24 cellular contexts compared by ENCODE assay signal in genomic region chr1:109907190-109907774, GRCh38. TPM values are rescaled to one million over a fixed set of nuclear protein-coding genes. Genes with fewer than 3 reads are reported as not detected.
DNase-seq lines count a peak whose midpoint lies in the region; ATAC-seq and TF ChIP-seq lines count a peak whose summit lies in the region.
"Had no signal": no experiment of that assay in that cellular context is flagged by ENCODE, and none has a peak within 500 bp of the region (broad histone marks: within the 10 kb centered on the region; RNA-seq: fewer than 3 reads in every experiment).

No MANE protein-coding gene starts in this region.

- no peaks in the 10 kb centered on the region for H3K9me3 Mint-ChIP-seq in T-helper 1 cell treated with Interleukin-12 subunit alpha and Interleukin-12 subunit beta and Interleukin-4 antibody, amounts not matched to agents 30 μg/mL and 1 μg/mL, for 36 hours
- H3K9me3 Mint-ChIP-seq in CD4-positive, alpha-beta memory T cell: no peaks in the 10 kb centered on the region
- H3K9me3 Mint-ChIP-seq in activated CD4-positive, alpha-beta memory T cell treated with anti-CD3 and anti-CD28 coated beads, Interleukin-2, amount 10 ng/mL, durations not matched to agents 7 days and 5 days: no peaks in the 10 kb centered on the region
- H3K9me3 Mint-ChIP-seq in naive B cell: no peaks in the 10 kb centered on the region
- H3K9me3 Mint-ChIP-seq: type B pancreatic cell had no signal

- H3K36me3 ChIP-seq in CD4-positive, alpha-beta memory T cell (ENCODE audit: insufficient read depth, low read length): no peaks in the 10 kb centered on the region
- no peaks in the 10 kb centered on the region for H3K36me3 ChIP-seq in smooth muscle cell (ENCODE audit: low read depth)
- H3K36me3 ChIP-seq: heart left ventricle, left ventricle myocardium inferior, stomach had no signal

- peak overlapping the region; percentile 86 for H3K27ac Mint-ChIP-seq in T-helper 1 cell treated with Interleukin-12 subunit alpha and Interleukin-12 subunit beta and Interleukin-4 antibody, amounts not matched to agents 30 μg/mL and 1 μg/mL, for 36 hours
- peak overlapping the region; percentile 32 to 99 (median 88) for H3K27ac Mint-ChIP-seq in CD4-positive, alpha-beta memory T cell
- H3K27ac Mint-ChIP-seq in activated CD4-positive, alpha-beta memory T cell treated with anti-CD3 and anti-CD28 coated beads, Interleukin-2, amount 10 ng/mL, durations not matched to agents 7 days and 5 days: peak overlapping the region; percentile 95
- H3K27ac Mint-ChIP-seq in naive B cell: peak overlapping the region in 5 of 6 donors; percentile 5 to 89 (median 73)
- H3K27ac Mint-ChIP-seq: type B pancreatic cell had no signal

- H3K4me3 Mint-ChIP-seq in T-helper 1 cell treated with Interleukin-12 subunit alpha and Interleukin-12 subunit beta and Interleukin-4 antibody, amounts not matched to agents 30 μg/mL and 1 μg/mL, for 36 hours: peak overlapping the region; percentile 55
- peak overlapping the region in 7 of 8 donors; percentile 29 to 86 (median 46) for H3K4me3 Mint-ChIP-seq in CD4-positive, alpha-beta memory T cell
- H3K4me3 Mint-ChIP-seq in activated CD4-positive, alpha-beta memory T cell treated with anti-CD3 and anti-CD28 coated beads, Interleukin-2, amount 10 ng/mL, durations not matched to agents 7 days and 5 days: no peak overlapping the region
- no peak overlapping the region for H3K4me3 Mint-ChIP-seq in naive B cell
- H3K4me3 Mint-ChIP-seq: type B pancreatic cell had no signal

- no peaks in the 10 kb centered on the region for H3K27me3 ChIP-seq in CD4-positive, alpha-beta memory T cell (ENCODE audit: insufficient read depth, low read length)
- no peaks in the 10 kb centered on the region for H3K27me3 ChIP-seq in smooth muscle cell (ENCODE audit: low read depth)
- H3K27me3 ChIP-seq: stomach had no signal

- WGBS in smooth muscle cell (ENCODE audit: low lambda C conversion rate): 100% methylated on average over 1 of the region's 1 CpG

- H3K4me2 ChIP-seq in smooth muscle cell: no peak overlapping the region

- POLR2A ChIA-PET in CD4-positive, alpha-beta memory T cell (lab: Charles Lee; ENCODE audit: partially characterized antibody): interaction anchor here (1.5 to 5.8 kb wide), 4 partner anchors 102 to 359 kb away, joined by 4 to 48 read pairs (median 14); partner anchors contain the start of gene GNAI3
- POLR2A ChIA-PET in activated CD4-positive, alpha-beta memory T cell treated with anti-CD3 and anti-CD28 coated beads, Interleukin-2, amount 10 ng/mL, durations not matched to agents 7 days and 5 days (lab: Charles Lee): interaction anchor here (1.0 to 8.0 kb wide), 11 partner anchors 9 to 359 kb away, joined by 3 to 62 read pairs (median 4); partner anchors contain the start of genes AHCYL1 and GNAI3

- peaks cover 57% of the 10 kb centered on the region for H3K4me1 ChIP-seq in CD4-positive, alpha-beta memory T cell (ENCODE audit: insufficient read depth, low read length)
- H3K4me1 ChIP-seq in smooth muscle cell (ENCODE audit: low read depth): peaks cover 5% of the 10 kb centered on the region

- no peak for TF ChIP-seq CTCF in smooth muscle cell (IDR thresholded peaks at IDR 0.05; ENCODE audit: borderline replicate concordance, insufficient read depth, poor library complexity, severe bottlenecking)

- H3K4me1 Mint-ChIP-seq in T-helper 1 cell treated with Interleukin-12 subunit alpha and Interleukin-12 subunit beta and Interleukin-4 antibody, amounts not matched to agents 30 μg/mL and 1 μg/mL, for 36 hours (ENCODE audit: low read depth): peaks cover 54% of the 10 kb centered on the region
- peaks cover 37 to 69% (median 52%) of the 10 kb centered on the region in 4 donors for H3K4me1 Mint-ChIP-seq in CD4-positive, alpha-beta memory T cell
- H3K4me1 Mint-ChIP-seq in activated CD4-positive, alpha-beta memory T cell treated with anti-CD3 and anti-CD28 coated beads, Interleukin-2, amount 10 ng/mL, durations not matched to agents 7 days and 5 days: peaks cover 63% of the 10 kb centered on the region
- H3K4me1 Mint-ChIP-seq in naive B cell: peaks cover 28 to 42% (median 30%) of the 10 kb centered on the region in 3 donors

- no peaks in the 10 kb centered on the region for H3F3A ChIP-seq in smooth muscle cell (ENCODE audit: low read depth)

- peaks cover 12% of the 10 kb centered on the region for H3K79me2 ChIP-seq in smooth muscle cell (ENCODE audit: low read depth)

- DNase-seq in T-helper 1 cell (no peak), naive B cell (no peak), smooth muscle cell (lab: John Stamatoyannopoulos, UW; ENCODE audit: unreplicated experiment) (no peak), DMS53 (lab: John Stamatoyannopoulos, UW) (no peak), NCI-H2107 treated with DMSO at 0.1 percent for 48 hours (lab: John Stamatoyannopoulos, UW; ENCODE audit: unreplicated experiment) (no peak)
- DNase-seq in CD4-positive, alpha-beta memory T cell: no peak
- no peak for DNase-seq in activated CD4-positive, alpha-beta memory T cell treated with anti-CD3 and anti-CD28 coated beads, Interleukin-2, amount 10 ng/mL, durations not matched to agents 7 days and 5 days
- DNase-seq: activated CD4-positive, CD25-positive, alpha-beta regulatory T cell; activated CD8-positive, alpha-beta memory T cell treated with anti-CD3 and anti-CD28 coated beads, Interleukin-2, amount 50 U/mL, for 48 hours; AML-193; cortex of kidney; left ventricle myocardium inferior; mucosa of descending colon; NCI-H1436 treated with DMSO at 0.1 percent for 48 hours; NCI-H2171; NCI-H526 treated with DMSO at 0.1 percent for 48 hours; right cardiac atrium; SHP77; stomach had no signal

- no peak overlapping the region for H3K9ac ChIP-seq in smooth muscle cell (ENCODE audit: low read depth)

- H3K27me3 Mint-ChIP-seq in T-helper 1 cell treated with Interleukin-12 subunit alpha and Interleukin-12 subunit beta and Interleukin-4 antibody, amounts not matched to agents 30 μg/mL and 1 μg/mL, for 36 hours (ENCODE audit: low read depth): no peaks in the 10 kb centered on the region
- H3K27me3 Mint-ChIP-seq in CD4-positive, alpha-beta memory T cell: peaks cover 0 to 1% of the 10 kb centered on the region in 2 donors
- no peaks in the 10 kb centered on the region for H3K27me3 Mint-ChIP-seq in activated CD4-positive, alpha-beta memory T cell treated with anti-CD3 and anti-CD28 coated beads, Interleukin-2, amount 10 ng/mL, durations not matched to agents 7 days and 5 days
- peaks cover 64 to 82% (median 79%) of the 10 kb centered on the region in 3 donors for H3K27me3 Mint-ChIP-seq in naive B cell

- H4K20me1 ChIP-seq in smooth muscle cell (ENCODE audit: low read depth): peaks cover 6% of the 10 kb centered on the region

- no peak for ATAC-seq in naive B cell (ENCODE audit: low read depth in 2 of 2)
- ATAC-seq: heart left ventricle, mucosa of descending colon, right cardiac atrium had no signal

- peak overlapping the region in 1 of 2 donors; percentile 22 for H3K4me3 ChIP-seq in CD4-positive, alpha-beta memory T cell (ENCODE audit: low read length in 2 of 2)
- no peak overlapping the region for H3K4me3 ChIP-seq in smooth muscle cell
- H3K4me3 ChIP-seq: heart left ventricle, left ventricle myocardium inferior, mucosa of descending colon, stomach had no signal

- intact Hi-C loops in CD4-positive, alpha-beta memory T cell (cut with micrococcal nuclease): loop anchor here (2.0 kb wide), 1 partner anchor 78 kb away; the partner anchor contains the start of gene AHCYL1

- H3K27ac ChIP-seq in CD4-positive, alpha-beta memory T cell (ENCODE audit: low read depth, low read length): no peak overlapping the region
- no peak overlapping the region for H3K27ac ChIP-seq in smooth muscle cell (ENCODE audit: low read depth)
- H3K27ac ChIP-seq: 22Rv1, left ventricle myocardium inferior had no signal

- CTCF ChIA-PET in CD4-positive, alpha-beta memory T cell (lab: Charles Lee; ENCODE audit: partially characterized antibody): interaction anchor here (1.1 to 2.1 kb wide), 5 partner anchors 77 to 133 kb away, joined by 3 to 13 read pairs (median 5); partner anchors contain the start of gene AHCYL1
- CTCF ChIA-PET in activated CD4-positive, alpha-beta memory T cell treated with anti-CD3 and anti-CD28 coated beads, Interleukin-2, amount 10 ng/mL, durations not matched to agents 7 days and 5 days (lab: Charles Lee): interaction anchor here (1.1 to 4.6 kb wide), 4 partner anchors 77 to 119 kb away, joined by 3 to 27 read pairs (median 4); partner anchors contain the start of gene AHCYL1

- H2AFZ ChIP-seq in smooth muscle cell (ENCODE audit: low read depth): no peak overlapping the region

- no peaks in the 10 kb centered on the region for H3K9me3 ChIP-seq in CD4-positive, alpha-beta memory T cell (ENCODE audit: control insufficient read depth in 1 of 2, low read length in 2 of 2)
- no peaks in the 10 kb centered on the region for H3K9me3 ChIP-seq in smooth muscle cell (replicated peaks; ENCODE audit: low read depth)
- H3K9me3 ChIP-seq: heart left ventricle, left ventricle myocardium inferior, mucosa of descending colon, stomach had no signal

- H3K36me3 Mint-ChIP-seq in T-helper 1 cell treated with Interleukin-12 subunit alpha and Interleukin-12 subunit beta and Interleukin-4 antibody, amounts not matched to agents 30 μg/mL and 1 μg/mL, for 36 hours (ENCODE audit: low read depth): peaks cover 19% of the 10 kb centered on the region
- peaks cover 0 to 14% of the 10 kb centered on the region in 2 donors for H3K36me3 Mint-ChIP-seq in CD4-positive, alpha-beta memory T cell
- peaks cover 10% of the 10 kb centered on the region for H3K36me3 Mint-ChIP-seq in activated CD4-positive, alpha-beta memory T cell treated with anti-CD3 and anti-CD28 coated beads, Interleukin-2, amount 10 ng/mL, durations not matched to agents 7 days and 5 days (ENCODE audit: low read depth)
- H3K36me3 Mint-ChIP-seq in naive B cell: no peaks in the 10 kb centered on the region
- H3K36me3 Mint-ChIP-seq: type B pancreatic cell had no signal

RNA-seq across cellular contexts. Expression of gene CSF1, which starts 3.4 kb away (rescaled TPM):
- total RNA-seq in CD4-positive, alpha-beta memory T cell: 10 to 100 TPM; 10.3 to 13.9 TPM
- 10 to 100 TPM in 1 of 2 donors, 1 to 10 TPM in 1; 5.0 to 12.5 TPM for polyA plus RNA-seq in CD4-positive, alpha-beta memory T cell
- 10 to 100 TPM; 89.4 to 94.2 TPM for total RNA-seq in activated CD4-positive, alpha-beta memory T cell treated with anti-CD3 and anti-CD28 coated beads, Interleukin-2, amount 10 ng/mL, durations not matched to agents 7 days and 5 days
- polyA plus RNA-seq in naive B cell (ENCODE audit: low read depth in 6 of 6) (under 1 TPM in 3 of 6 donors, not detected in 3; 0.23 to 0.60 (median 0.43) TPM), smooth muscle cell (17.1 and 22.4 TPM in 2 replicates)
- total RNA-seq in smooth muscle cell: 30.9 and 43.4 TPM in 2 replicates
- total RNA-seq: OCI-LY7 had no signal

Comparison
In these comparisons a context has a peak if more than half of its experiments do, and no peak if none do; other contexts are left out.
1. H3K4me3 Mint-ChIP-seq: peak in T-helper 1 cell treated with Interleukin-12 subunit alpha and Interleukin-12 subunit beta and Interleukin-4 antibody, amounts not matched to agents 30 μg/mL and 1 μg/mL, for 36 hours (single experiment) and CD4-positive, alpha-beta memory T cell (7 of 8); none in activated CD4-positive, alpha-beta memory T cell treated with anti-CD3 and anti-CD28 coated beads, Interleukin-2, amount 10 ng/mL, durations not matched to agents 7 days and 5 days (single experiment) and naive B cell (0 of 8).
2. Peak in every context shown above with its lines, with median percentiles within 50 percentile points of each other: H3K27ac Mint-ChIP-seq.